Comparison of ENCODE assay signal across 16 cellular contexts in genomic region chr13:45456196-45456972, GRCh38. TPM values are rescaled to one million over a fixed set of nuclear protein-coding genes. Genes with fewer than 3 reads are reported as not detected.
A peak's percentile ranks its signal among the peaks of the same experiment; 100 is the strongest.
DNase-seq lines count a peak whose midpoint lies in the region; ATAC-seq, FAIRE-seq and TF ChIP-seq lines count a peak whose summit lies in the region.
"Had no signal": no experiment of that assay in that cellular context is flagged by ENCODE, and none has a peak within 500 bp of the region (broad histone marks: within the 10 kb centered on the region; RNA-seq: fewer than 3 reads in every experiment).

No MANE protein-coding gene starts in this region.

- no peaks in the 10 kb centered on the region for H3K9me3 Mint-ChIP-seq in chondrocyte (ENCODE audit: low read depth)

- H3K36me3 Mint-ChIP-seq in chondrocyte (ENCODE audit: low read depth): no peaks in the 10 kb centered on the region

- no peak overlapping the region for H3K4me3 Mint-ChIP-seq in chondrocyte (ENCODE audit: unreplicated experiment)
- H3K4me3 Mint-ChIP-seq: activated CD8-positive, alpha-beta memory T cell treated with anti-CD3 and anti-CD28 coated beads, Interleukin-2, amount 10 ng/mL, durations not matched to agents 7 days and 5 days; effector memory CD8-positive, alpha-beta T cell; stimulated activated memory B cell treated with anti-CD40 and anti-IgM and Interleukin-4, amounts not matched to agents 10 μg/mL and 1 μg/mL and 100 μg/mL, for 72 hours; T-helper 1 cell treated with Interleukin-12 subunit alpha and Interleukin-12 subunit beta and Interleukin-4 antibody, amounts not matched to agents 30 μg/mL and 1 μg/mL, for 36 hours had no signal

- no peak for TF ChIP-seq CTCF in PC-3 (conservative IDR thresholded peaks at IDR 0.05; ENCODE audit: low read depth, low read length)
- no peak for TF ChIP-seq CTCF in chondrocyte (IDR thresholded peaks at IDR 0.05)
- TF ChIP-seq CTCF in keratinocyte (optimal IDR thresholded peaks at IDR 0.05 in 1 of 3, IDR thresholded peaks at IDR 0.05 in 1 of 3, conservative IDR thresholded peaks at IDR 0.05 in 1 of 3; ENCODE audit: extremely low read depth in 1 of 3, insufficient read depth in 2 of 3, low read length in 3 of 3): no peak

- no peaks in the 10 kb centered on the region for H3K9me1 ChIP-seq in keratinocyte (ENCODE audit: control insufficient read depth, extremely low read depth, insufficient read depth, low read length)

- ATAC-seq in PC-3 (peak; percentile 83), HG03025 (IDR thresholded peaks at IDR 0.05; ENCODE audit: low FRiP score, unreplicated experiment) (no peak)
- ATAC-seq: activated CD8-positive, alpha-beta memory T cell treated with anti-CD3 and anti-CD28 coated beads, Interleukin-2, amount 10 ng/mL, durations not matched to agents 7 days and 5 days; effector memory CD8-positive, alpha-beta T cell; stimulated activated memory B cell treated with anti-CD40 and anti-IgM and Interleukin-4, amounts not matched to agents 10 μg/mL and 1 μg/mL and 100 μg/mL, for 72 hours had no signal

- FAIRE-seq in keratinocyte (lab: Jason Lieb, UNC) (peak; percentile 90), HTR-8/SVneo (lab: Jason Lieb, UNC) (no peak)
- FAIRE-seq: kidney had no signal

- H3K79me2 ChIP-seq in PC-3 (ENCODE audit: low read length): no peaks in the 10 kb centered on the region
- no peaks in the 10 kb centered on the region for H3K79me2 ChIP-seq in keratinocyte (ENCODE audit: control insufficient read depth, insufficient read depth, low read length)

- H3K4me2 ChIP-seq in PC-3 (ENCODE audit: low read length) (no peak overlapping the region), keratinocyte (ENCODE audit: control insufficient read depth, extremely low read depth, insufficient read depth, low read depth, low read length) (peak overlapping the region; percentile 45)

- CTCF ChIA-PET in PC-3 (lab: Charles Lee): interaction anchor here (0.6 kb wide), 1 partner anchor 8 kb away, joined by 3 read pairs; the partner anchor contains the start of gene COG3

- H4K20me1 ChIP-seq in PC-3 (ENCODE audit: low read length) (no peaks in the 10 kb centered on the region), keratinocyte (ENCODE audit: control insufficient read depth, extremely low read depth, insufficient read depth, low read length) (no peaks in the 10 kb centered on the region)

- peak; percentile 72 for DNase-seq in AG08395 (ENCODE audit: low spot score)
- DNase-seq in PC-3: peak; percentile 39
- no peak for DNase-seq in chondrocyte (ENCODE audit: low spot score)
- DNase-seq in keratinocyte (ENCODE audit: low read depth, low spot score): no peak
- DNase-seq in germinal center (ENCODE audit: low spot score): no peak
- no peak for DNase-seq in T-helper 2 cell
- no peak for DNase-seq in HTR-8/SVneo (ENCODE audit: insufficient read length, low spot score)
- DNase-seq: activated CD8-positive, alpha-beta memory T cell treated with anti-CD3 and anti-CD28 coated beads, Interleukin-2, amount 10 ng/mL, durations not matched to agents 7 days and 5 days; effector memory CD8-positive, alpha-beta T cell; kidney; NCI-H1105 treated with DMSO at 0.1 percent for 48 hours; RPMI8226 had no signal

- no peaks in the 10 kb centered on the region for H3K36me3 ChIP-seq in PC-3 (ENCODE audit: low read depth, low read length)
- H3K36me3 ChIP-seq in keratinocyte (ENCODE audit: control insufficient read depth in 2 of 2, extremely low read depth in 1 of 2, insufficient read depth in 2 of 2, low read length in 2 of 2): no peaks in the 10 kb centered on the region
- H3K36me3 ChIP-seq: cardiac muscle cell had no signal

- H3K4me1 Mint-ChIP-seq in chondrocyte (ENCODE audit: low read depth): peaks cover 16% of the 10 kb centered on the region
- H3K4me1 Mint-ChIP-seq: activated CD8-positive, alpha-beta memory T cell treated with anti-CD3 and anti-CD28 coated beads, Interleukin-2, amount 10 ng/mL, durations not matched to agents 7 days and 5 days; stimulated activated memory B cell treated with anti-CD40 and anti-IgM and Interleukin-4, amounts not matched to agents 10 μg/mL and 1 μg/mL and 100 μg/mL, for 72 hours had no signal

- H2AFZ ChIP-seq in PC-3 (ENCODE audit: low read length) (peak overlapping the region; percentile 26; the same call in 1 of the 2 replicates), keratinocyte (ENCODE audit: control insufficient read depth, low read length) (peak overlapping the region; percentile 11)

- H3K27ac ChIP-seq in PC-3 (ENCODE audit: low read length) (no peak overlapping the region), keratinocyte (ENCODE audit: control insufficient read depth, insufficient read depth, low read length) (peak overlapping the region; percentile 77)
- H3K27ac ChIP-seq: cardiac muscle cell had no signal

- H3K9ac ChIP-seq in PC-3 (ENCODE audit: low read length) (no peak overlapping the region), keratinocyte (ENCODE audit: control insufficient read depth, extremely low read depth, insufficient read depth, low read length) (no peak overlapping the region)

- H3K9me3 ChIP-seq in PC-3 (ENCODE audit: low read length) (no peaks in the 10 kb centered on the region), keratinocyte (ENCODE audit: control insufficient read depth, low read depth, low read length) (no peaks in the 10 kb centered on the region)

- no peaks in the 10 kb centered on the region for H3K27me3 Mint-ChIP-seq in chondrocyte (ENCODE audit: low read depth)
- H3K27me3 Mint-ChIP-seq: activated CD8-positive, alpha-beta memory T cell treated with anti-CD3 and anti-CD28 coated beads, Interleukin-2, amount 10 ng/mL, durations not matched to agents 7 days and 5 days had no signal

- H3K27me3 ChIP-seq in PC-3 (ENCODE audit: low read length) (no peaks in the 10 kb centered on the region), keratinocyte (ENCODE audit: control insufficient read depth, extremely low read depth, insufficient read depth, low read length) (no peaks in the 10 kb centered on the region)

- BruUV-seq in PC-3 (replicated peaks; lab: Mats Ljungman, UMichigan): no TSS peak

- POLR2A ChIA-PET in PC-3 (lab: Charles Lee; ENCODE audit: unreplicated experiment): interaction anchor here (0.5 kb wide), 1 partner anchor 52 kb away, joined by 4 read pairs; no protein-coding TSS in a partner anchor

- dilution Hi-C loops in keratinocyte (cut with MboI; ENCODE audit: extremely low pct_ligation_motif_present, low sequenced_read_pairs): no loop called here

- intact Hi-C loops in PC-3 (cut with micrococcal nuclease): no loop called here

- no peaks in the 10 kb centered on the region for H3K9me2 ChIP-seq in PC-3 (replicated peaks; ENCODE audit: low read length)

- H3K27ac Mint-ChIP-seq in chondrocyte (ENCODE audit: unreplicated experiment): peak overlapping the region; percentile 41
- H3K27ac Mint-ChIP-seq: activated CD8-positive, alpha-beta memory T cell treated with anti-CD3 and anti-CD28 coated beads, Interleukin-2, amount 10 ng/mL, durations not matched to agents 7 days and 5 days; stimulated activated memory B cell treated with anti-CD40 and anti-IgM and Interleukin-4, amounts not matched to agents 10 μg/mL and 1 μg/mL and 100 μg/mL, for 72 hours; T-helper 1 cell treated with Interleukin-12 subunit alpha and Interleukin-12 subunit beta and Interleukin-4 antibody, amounts not matched to agents 30 μg/mL and 1 μg/mL, for 36 hours had no signal

- no peaks in the 10 kb centered on the region for H3F3A ChIP-seq in PC-3 (ENCODE audit: low read length, unreplicated experiment)

- H3K4me3 ChIP-seq in PC-3 (ENCODE audit: low read length) (no peak overlapping the region), keratinocyte (ENCODE audit: control insufficient read depth in 2 of 3, extremely low read depth in 1 of 3, insufficient read depth in 2 of 3, low read depth in 1 of 3, low read length in 3 of 3) (no peak overlapping the region)
- H3K4me3 ChIP-seq: cardiac muscle cell had no signal

- H3K4me1 ChIP-seq in PC-3 (ENCODE audit: insufficient read depth, low read length): peaks cover 6% of the 10 kb centered on the region; the same call in 1 of the 2 replicates
- H3K4me1 ChIP-seq in keratinocyte (ENCODE audit: control insufficient read depth, extremely low read depth, insufficient read depth, low read length): peaks cover 15% of the 10 kb centered on the region

RNA-seq across cellular contexts. Expression of gene COG3, which starts 8.4 kb away (rescaled TPM):
- total RNA-seq in PC-3 (2014; rRNA removed) (28.8 and 30.8 TPM in 2 replicates), chondrocyte (22.4 to 30.4 TPM (median 23.8 TPM) in 3 replicates)
- polyA plus RNA-seq in keratinocyte: 22.8 to 31.0 TPM (median 24.0 TPM) in 3 replicates
- 18.2 TPM for polyA plus RNA-seq in keratinocyte (2011; ENCODE audit: low read depth)
- 10.4 and 18.9 TPM in 2 replicates for polyA plus RNA-seq in keratinocyte (2011; cell fraction: cytosol; rRNA removed)
- 34.2 and 41.7 TPM in 2 replicates for polyA plus RNA-seq in keratinocyte (2011; cell fraction: nucleus; rRNA removed)
- 14.7 and 19.2 TPM in 2 replicates for polyA plus RNA-seq in keratinocyte (2012; ENCODE audit: low replicate concordance)
- polyA minus RNA-seq in keratinocyte: 5.0 to 32.4 TPM (median 19.9 TPM) in 3 replicates
- polyA minus RNA-seq in keratinocyte (2011; cell fraction: cytosol; rRNA and poly(A)+ RNA removed): 13.4 TPM
- polyA minus RNA-seq in keratinocyte (2011; cell fraction: nucleus; rRNA and poly(A)+ RNA removed): 31.8 and 48.5 TPM in 2 replicates

RNA-seq across cellular contexts. Expression of gene SLC25A30, which starts 38.2 kb away (rescaled TPM):
- total RNA-seq in PC-3 (2014; rRNA removed): 8.0 and 19.5 TPM in 2 replicates
- total RNA-seq in chondrocyte: 11.6 to 15.0 TPM (median 13.4 TPM) in 3 replicates
- 21.4 to 26.8 TPM (median 24.5 TPM) in 3 replicates for polyA plus RNA-seq in keratinocyte
- 20.1 TPM for polyA plus RNA-seq in keratinocyte (2011; ENCODE audit: low read depth)
- 18.5 and 29.4 TPM in 2 replicates for polyA plus RNA-seq in keratinocyte (2011; cell fraction: cytosol; rRNA removed)
- polyA plus RNA-seq in keratinocyte (2011; cell fraction: nucleus; rRNA removed): 20.8 and 21.6 TPM in 2 replicates
- 10.6 and 19.4 TPM in 2 replicates for polyA plus RNA-seq in keratinocyte (2012; ENCODE audit: low replicate concordance)
- 26.0 to 49.0 TPM (median 46.0 TPM) in 3 replicates for polyA minus RNA-seq in keratinocyte
- polyA minus RNA-seq in keratinocyte (2011; cell fraction: cytosol; rRNA and poly(A)+ RNA removed): 19.0 TPM
- 11.8 and 33.2 TPM in 2 replicates for polyA minus RNA-seq in keratinocyte (2011; cell fraction: nucleus; rRNA and poly(A)+ RNA removed)

Comparison
In these comparisons a context has a peak if more than half of its experiments do, and no peak if none do; other contexts are left out.
1. DNase-seq: peak in AG08395 (single experiment) and PC-3 (single experiment); none in chondrocyte (single experiment), keratinocyte (single experiment), germinal center (single experiment), T-helper 2 cell (0 of 5) and HTR-8/SVneo (single experiment).